Comparison of ENCODE assay signal across 16 cellular contexts in the genomic region with DNA sequence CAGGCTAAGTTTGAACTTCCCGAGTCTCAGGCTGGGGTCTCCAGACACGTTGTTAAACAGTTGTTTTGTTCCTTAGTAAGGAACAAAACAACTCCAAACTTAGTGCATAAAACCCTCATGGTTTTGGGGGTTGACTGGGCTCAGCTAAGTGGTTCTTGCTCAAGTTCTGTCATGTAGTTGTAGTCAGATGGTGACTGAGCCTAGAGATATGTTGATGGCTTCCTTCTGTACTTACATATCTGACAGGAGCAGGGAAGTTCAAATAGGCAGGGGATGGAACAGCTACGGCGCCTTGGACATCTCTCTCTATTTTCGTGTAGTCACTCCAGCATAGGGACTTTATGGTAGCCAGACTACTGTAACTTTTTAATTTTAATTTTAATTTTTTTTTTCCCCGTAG. TPM values are rescaled to one million over a fixed set of nuclear protein-coding genes. Genes with fewer than 3 reads are reported as not detected.
DNase-seq lines count a peak whose midpoint lies in the region; ATAC-seq and TF ChIP-seq lines count a peak whose summit lies in the region.
"Had no signal": no experiment of that assay in that cellular context is flagged by ENCODE, and none has a peak within 500 bp of the region (broad histone marks: within the 10 kb centered on the region; RNA-seq: fewer than 3 reads in every experiment).

No MANE protein-coding gene starts in this region.

- H3K27ac ChIP-seq in RWPE1 (no peak overlapping the region), epithelial cell of prostate (no peak overlapping the region), mesenchymal stem cell (ENCODE audit: low read length, poor library complexity, severe bottlenecking) (no peak overlapping the region)
- H3K27ac ChIP-seq: Peyer's patch had no signal

- H4K8ac ChIP-seq in mesenchymal stem cell (ENCODE audit: low read length) = no peak overlapping the region

- H3K4me3 ChIP-seq in mesenchymal stem cell (ENCODE audit: insufficient read depth in 1 of 2, low read depth in 1 of 2, low read length in 2 of 2) = no peak overlapping the region
- H3K4me3 ChIP-seq: Peyer's patch had no signal

- H3K18ac ChIP-seq in mesenchymal stem cell (ENCODE audit: low read depth in 1 of 2, low read length in 2 of 2) = no peak overlapping the region

- H3K9ac ChIP-seq in mesenchymal stem cell (ENCODE audit: low read length) = no peak overlapping the region

- H3K9me3 ChIP-seq in mesenchymal stem cell (ENCODE audit: control insufficient read depth, low read length) = no peaks in the 10 kb centered on the region
- H3K9me3 ChIP-seq: BE2C, Peyer's patch had no signal

- no peak for ATAC-seq in GM19467 (IDR thresholded peaks at IDR 0.05; ENCODE audit: unreplicated experiment)

- no peak overlapping the region for H2BK5ac ChIP-seq in mesenchymal stem cell (ENCODE audit: low read depth, low read length, poor library complexity, severe bottlenecking)

- POLR2A ChIA-PET in RWPE1 (lab: Yijun Ruan, JAX; ENCODE audit: low non-redundant PET) = no interaction called here

- no peaks in the 10 kb centered on the region for H3K4me1 ChIP-seq in mesenchymal stem cell (ENCODE audit: control insufficient read depth, insufficient read depth, low read depth, low read length)
- H3K4me1 ChIP-seq: BE2C, Peyer's patch had no signal

- H2BK120ac ChIP-seq in mesenchymal stem cell (ENCODE audit: low read depth, low read length) = no peak overlapping the region

- H3K14ac ChIP-seq in mesenchymal stem cell (ENCODE audit: low read length in 2 of 2) = no peak overlapping the region

- no peak overlapping the region for H4K91ac ChIP-seq in mesenchymal stem cell (ENCODE audit: low read length)

- H3K27me3 ChIP-seq in mesenchymal stem cell (ENCODE audit: control insufficient read depth in 1 of 2, insufficient read depth in 1 of 2, low read length in 2 of 2) = no peaks in the 10 kb centered on the region
- H3K27me3 ChIP-seq: BE2C, Peyer's patch had no signal

- no peak overlapping the region for H3K23ac ChIP-seq in mesenchymal stem cell (ENCODE audit: low read length in 2 of 2)

- no peak overlapping the region for H2AK5ac ChIP-seq in mesenchymal stem cell (ENCODE audit: low read length, severe bottlenecking)

- 94% methylated on average over 5 of the region's 6 CpGs for WGBS in mesenchymal stem cell

- H3K36me3 ChIP-seq in mesenchymal stem cell (ENCODE audit: control insufficient read depth in 1 of 2, insufficient read depth in 2 of 2, low read depth in 1 of 2, low read length in 2 of 2) = no peaks in the 10 kb centered on the region
- H3K36me3 ChIP-seq: BE2C, Peyer's patch had no signal

- DNase-seq in ELR (ENCODE audit: low read depth) (peak; percentile 11), RWPE1 (ENCODE audit: low spot score) (peak; percentile 18), epithelial cell of prostate (ENCODE audit: low read depth, low spot score) (peak; percentile 6), mesenchymal stem cell (peak; percentile 25), NCI-H2171 (lab: John Stamatoyannopoulos, UW) (no peak), NCI-H526 (lab: John Stamatoyannopoulos, UW) (no peak)
- DNase-seq: ACHN; BE2C; CD4-positive, alpha-beta memory T cell; DMS79 treated with DMSO at 0.1 percent for 48 hours; NCI-H1092 treated with DMSO at 0.1 percent for 48 hours; NCI-H1694 treated with DMSO at 0.1 percent for 48 hours; NCI-H446 treated with DMSO at 0.1 percent for 48 hours; Peyer's patch; SHP77 treated with DMSO at 0.1 percent for 48 hours had no signal

- H2BK12ac ChIP-seq in mesenchymal stem cell (ENCODE audit: low read length in 2 of 2) = no peak overlapping the region

- peaks cover 20% of the 10 kb centered on the region for H3K79me1 ChIP-seq in mesenchymal stem cell (replicated peaks; ENCODE audit: low read length, poor library complexity, severe bottlenecking)

- TF ChIP-seq CTCF in RWPE1 (conservative IDR thresholded peaks at IDR 0.05; ENCODE audit: low read depth) = no peak

- CTCF ChIA-PET in RWPE1 (lab: Yijun Ruan, JAX) = interaction anchor here (0.6 kb wide), 1 partner anchor 104 kb away, joined by 3 read pairs; no protein-coding TSS in a partner anchor

- H3K4ac ChIP-seq in mesenchymal stem cell (ENCODE audit: low read depth in 1 of 2, low read length in 2 of 2) = no peak overlapping the region

- H2BK15ac ChIP-seq in mesenchymal stem cell (ENCODE audit: low read depth, poor library complexity, severe bottlenecking) = no peak overlapping the region

- H2AFZ ChIP-seq in mesenchymal stem cell (ENCODE audit: low read depth, low read length) = no peak overlapping the region

- no peak overlapping the region for H3K4me2 ChIP-seq in mesenchymal stem cell (ENCODE audit: low read length, poor library complexity, severe bottlenecking)

RNA-seq across cellular contexts. Expression of a gene that starts 45.7 kb away (rescaled TPM):
- polyA plus RNA-seq in mesenchymal stem cell (2013, experiment 1 of 2) = 42.1 TPM
- 43.0 TPM for polyA plus RNA-seq in mesenchymal stem cell (2013, experiment 2 of 2)

Comparison
In these comparisons a context has a peak if more than half of its experiments do, and no peak if none do; other contexts are left out.
1. DNase-seq: peak in ELR (single experiment), RWPE1 (single experiment), epithelial cell of prostate (single experiment) and mesenchymal stem cell (single experiment); none in NCI-H2171 (single experiment) and NCI-H526 (0 of 2).